26 cellular contexts compared by ENCODE assay signal in the genomic region with DNA sequence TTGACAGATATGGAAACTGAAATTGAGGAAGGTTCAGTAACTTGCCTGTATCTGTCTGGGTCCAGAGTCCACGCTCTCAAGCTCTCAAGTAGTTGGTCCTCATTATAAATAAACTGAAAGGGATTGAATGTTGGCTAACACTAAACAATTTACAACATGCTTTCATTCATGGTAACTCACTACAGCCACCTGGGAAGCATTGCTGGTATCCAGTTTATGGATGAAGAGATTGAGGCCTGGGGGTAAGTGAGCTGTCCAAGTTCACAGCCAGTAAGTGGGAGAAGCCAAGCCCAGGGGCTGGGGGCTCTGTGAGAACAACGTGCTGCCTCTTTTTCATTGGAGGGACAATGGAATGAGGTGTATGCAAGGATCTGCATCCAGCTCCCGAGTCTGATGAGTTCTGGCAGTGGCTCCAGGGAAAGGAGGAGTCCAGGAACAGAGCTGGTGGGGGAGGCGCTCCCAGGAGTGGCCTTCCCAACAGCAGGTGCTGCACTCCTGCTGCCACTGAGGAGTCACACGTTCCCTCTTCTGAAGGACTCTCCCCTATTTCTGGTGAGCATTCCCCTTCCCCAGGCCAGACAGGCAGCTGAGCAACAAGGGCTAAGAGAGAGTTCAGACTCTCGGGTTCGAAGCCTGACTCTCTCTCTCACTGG.
"Had no signal": no experiment of that assay in that cellular context is flagged by ENCODE, and none has a peak within 500 bp of the region (broad histone marks: within the 10 kb centered on the region; RNA-seq: fewer than 3 reads in every experiment).

No MANE protein-coding gene starts in this region.

- DNase-seq: activated CD4-positive, alpha-beta memory T cell treated with anti-CD3 and anti-CD28 coated beads, Interleukin-2, amount 10 ng/mL, durations not matched to agents 7 days and 5 days; activated CD4-positive, alpha-beta T cell treated with anti-CD3 and anti-CD28 coated beads for 4 hours; activated naive CD4-positive, alpha-beta T cell; activated T-cell treated with anti-CD3 and anti-CD28 coated beads for 4 hours; activated T-cell treated with anti-CD3 and anti-CD28 coated beads, Interleukin-2, amount 50 U/mL, for 72 hours; dermis blood vessel endothelial cell; effector CD4-positive, alpha-beta T cell; gastrocnemius medialis; left cardiac atrium; left ventricle myocardium superior; naive thymus-derived CD4-positive, alpha-beta T cell; nucleus accumbens; pancreas; stimulated activated CD4-positive, alpha-beta T cell treated with anti-CD3 and anti-CD28 coated beads, Interleukin-1b, Interleukin-23, amount 100 ng/mL, for 48 hours; stimulated activated CD4-positive, alpha-beta T cell treated with anti-CD3 and anti-CD28 coated beads, Interleukin-4, amount 100 ng/mL, for 4 hours; stimulated activated CD8-positive, alpha-beta memory T cell treated with anti-CD3 and anti-CD28 coated beads, Interleukin-4, amount 100 ng/mL, for 48 hours; transverse colon had no signal

- H3K4me3 Mint-ChIP-seq: activated CD4-positive, alpha-beta memory T cell treated with anti-CD3 and anti-CD28 coated beads, Interleukin-2, amount 10 ng/mL, durations not matched to agents 7 days and 5 days; activated T-cell treated with anti-CD3 and anti-CD28 coated beads, Interleukin-2, amount 50 U/mL, for 72 hours; naive thymus-derived CD4-positive, alpha-beta T cell; stimulated activated memory B cell treated with anti-CD40 and anti-IgM and Interleukin-4, amounts not matched to agents 10 μg/mL and 1 μg/mL and 100 μg/mL, for 72 hours had no signal

- FAIRE-seq: colon, keratinocyte, pancreas, urothelium cell line had no signal

- ATAC-seq: activated naive CD4-positive, alpha-beta T cell treated with anti-CD3 and anti-CD28 coated beads, Interleukin-2, amount 50 U/mL, for 72 hours; activated T-cell treated with anti-CD3 and anti-CD28 coated beads, Interleukin-2, amount 50 U/mL, for 72 hours; gastrocnemius medialis; left cardiac atrium; left ventricle myocardium superior; naive thymus-derived CD4-positive, alpha-beta T cell; pancreas; stimulated activated memory B cell treated with anti-CD40 and anti-IgM and Interleukin-4, amounts not matched to agents 10 μg/mL and 1 μg/mL and 100 μg/mL, for 72 hours had no signal

- H3K27ac ChIP-seq: gastrocnemius medialis, hepatocyte, pancreas, prostate gland, suprapubic skin had no signal

- H2AFZ ChIP-seq: hepatocyte had no signal

- H3K9me3 ChIP-seq: gastrocnemius medialis, pancreas, prostate gland, suprapubic skin, transverse colon had no signal

- H3K36me3 Mint-ChIP-seq: activated naive CD4-positive, alpha-beta T cell treated with anti-CD3 and anti-CD28 coated beads, Interleukin-2, amount 50 U/mL, for 72 hours; naive thymus-derived CD4-positive, alpha-beta T cell; stimulated activated memory B cell treated with anti-CD40 and anti-IgM and Interleukin-4, amounts not matched to agents 10 μg/mL and 1 μg/mL and 100 μg/mL, for 72 hours had no signal

- H3K27ac Mint-ChIP-seq: activated CD4-positive, alpha-beta memory T cell treated with anti-CD3 and anti-CD28 coated beads, Interleukin-2, amount 10 ng/mL, durations not matched to agents 7 days and 5 days; activated naive CD4-positive, alpha-beta T cell treated with anti-CD3 and anti-CD28 coated beads, Interleukin-2, amount 50 U/mL, for 72 hours; activated T-cell treated with anti-CD3 and anti-CD28 coated beads, Interleukin-2, amount 50 U/mL, for 72 hours; stimulated activated memory B cell treated with anti-CD40 and anti-IgM and Interleukin-4, amounts not matched to agents 10 μg/mL and 1 μg/mL and 100 μg/mL, for 72 hours had no signal

- H3K4me1 ChIP-seq: pancreas, prostate gland, transverse colon had no signal

- H3K4me3 ChIP-seq: gastrocnemius medialis, hepatocyte, pancreas, prostate gland, smooth muscle cell, suprapubic skin, transverse colon had no signal

- H3K36me3 ChIP-seq: gastrocnemius medialis, pancreas, prostate gland, suprapubic skin, transverse colon had no signal

- H3K9me3 Mint-ChIP-seq: activated CD4-positive, alpha-beta memory T cell treated with anti-CD3 and anti-CD28 coated beads, Interleukin-2, amount 10 ng/mL, durations not matched to agents 7 days and 5 days; activated naive CD4-positive, alpha-beta T cell treated with anti-CD3 and anti-CD28 coated beads, Interleukin-2, amount 50 U/mL, for 72 hours; activated T-cell treated with anti-CD3 and anti-CD28 coated beads, Interleukin-2, amount 50 U/mL, for 72 hours had no signal

- H3K79me2 ChIP-seq: hepatocyte had no signal

- H3K4me2 ChIP-seq: hepatocyte, smooth muscle cell had no signal

- H3K27me3 ChIP-seq: gastrocnemius medialis, hepatocyte, pancreas, suprapubic skin, transverse colon had no signal
